Comparison of ENCODE assay signal across 22 cellular contexts in the genomic region with DNA sequence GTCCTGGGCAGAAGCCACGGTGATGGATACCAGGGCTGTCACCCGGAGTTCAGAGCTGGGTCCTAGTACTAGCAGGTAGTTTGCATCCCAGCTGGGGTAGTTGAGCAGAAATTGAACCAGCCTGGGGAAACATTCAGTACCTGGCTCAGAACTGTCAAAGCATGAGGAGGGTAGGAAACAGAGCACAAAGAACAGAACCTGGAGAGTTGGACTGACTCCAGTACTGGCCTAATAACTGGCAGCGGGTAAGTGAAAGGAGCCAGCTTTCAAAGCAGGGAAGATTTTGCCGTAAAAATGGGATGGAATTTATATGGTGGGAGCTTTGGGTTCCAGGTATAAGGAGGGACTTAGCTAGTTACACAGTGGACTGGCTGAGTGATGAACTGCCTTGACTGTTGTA. TPM values are rescaled to one million over a fixed set of nuclear protein-coding genes. Genes with fewer than 3 reads are reported as not detected.
"Had no signal": no experiment of that assay in that cellular context is flagged by ENCODE, and none has a peak within 500 bp of the region (broad histone marks: within the 10 kb centered on the region; RNA-seq: fewer than 3 reads in every experiment).

No MANE protein-coding gene starts in this region.

- DNase-seq: activated CD4-positive, alpha-beta T cell treated with anti-CD3 and anti-CD28 coated beads for 1 hour; activated CD4-positive, alpha-beta T cell treated with anti-CD3 and anti-CD28 coated beads, Interleukin-2, amount 50 U/mL, for 4 hours; activated effector memory CD4-positive, alpha-beta T cell treated with anti-CD3 and anti-CD28 coated beads, Interleukin-2, amount 50 U/mL, for 16 hours; anterior cingulate cortex; body of pancreas; effector memory CD4-positive, alpha-beta T cell; hippocampal formation; midbrain; nucleus accumbens; posterior cingulate gyrus; small intestine; stimulated activated CD4-positive, alpha-beta T cell treated with anti-CD3 and anti-CD28 coated beads, Interleukin-2, amount 100 ng/mL, for 24 hours; transverse colon had no signal

- H3K9me3 Mint-ChIP-seq: activated naive CD4-positive, alpha-beta T cell treated with anti-CD3 and anti-CD28 coated beads, Interleukin-2, amount 50 U/mL, for 24 hours; stimulated activated memory B cell treated with anti-CD40 and anti-IgM and Interleukin-4, amounts not matched to agents 10 μg/mL and 1 μg/mL and 100 μg/mL, for 72 hours had no signal

- ATAC-seq: body of pancreas; esophagus mucosa; sciatic nerve; stimulated activated memory B cell treated with anti-CD40 and anti-IgM and Interleukin-4, amounts not matched to agents 10 μg/mL and 1 μg/mL and 100 μg/mL, for 72 hours had no signal

- H3K27me3 Mint-ChIP-seq: activated naive CD4-positive, alpha-beta T cell treated with anti-CD3 and anti-CD28 coated beads, Interleukin-2, amount 50 U/mL, for 24 hours; stimulated activated memory B cell treated with anti-CD40 and anti-IgM and Interleukin-4, amounts not matched to agents 10 μg/mL and 1 μg/mL and 100 μg/mL, for 72 hours had no signal

- H3K27ac Mint-ChIP-seq: activated naive CD4-positive, alpha-beta T cell treated with anti-CD3 and anti-CD28 coated beads, Interleukin-2, amount 50 U/mL, for 24 hours; stimulated activated memory B cell treated with anti-CD40 and anti-IgM and Interleukin-4, amounts not matched to agents 10 μg/mL and 1 μg/mL and 100 μg/mL, for 72 hours had no signal

- H3K4me3 Mint-ChIP-seq: activated naive CD4-positive, alpha-beta T cell treated with anti-CD3 and anti-CD28 coated beads, Interleukin-2, amount 50 U/mL, for 24 hours; stimulated activated memory B cell treated with anti-CD40 and anti-IgM and Interleukin-4, amounts not matched to agents 10 μg/mL and 1 μg/mL and 100 μg/mL, for 72 hours had no signal

RNA-seq across cellular contexts. Expression of a gene that starts 32.4 kb away (rescaled TPM):
- total RNA-seq: body of pancreas, cardiac septum, endothelial cell of umbilical vein, esophagus mucosa, liver, renal cortical epithelial cell, sciatic nerve, temporal lobe, transverse colon had no signal
